In genomic region chr17:57672971-57673370, GRCh38 we compare ENCODE assay signal across 15 cellular contexts.
A peak's percentile ranks its signal among the peaks of the same experiment; 100 is the strongest.
DNase-seq lines count a peak whose midpoint lies in the region; ATAC-seq and TF ChIP-seq lines count a peak whose summit lies in the region.
"Had no signal": no experiment of that assay in that cellular context is flagged by ENCODE, and none has a peak within 500 bp of the region (broad histone marks: within the 10 kb centered on the region; RNA-seq: fewer than 3 reads in every experiment).

No MANE protein-coding gene starts in this region.

- peak overlapping the region; percentile 34 for H4K91ac ChIP-seq in mesenchymal stem cell (ENCODE audit: low read length)

- 84% methylated on average over 4 of the region's 4 CpGs for WGBS in mesenchymal stem cell

- peak overlapping the region; percentile 56 for H3K27ac Mint-ChIP-seq in activated naive CD8-positive, alpha-beta T cell treated with anti-CD3 and anti-CD28 coated beads, Interleukin-2, amount 50 U/mL, for 24 hours

- in situ Hi-C loops in GM13977 (cut with MboI; ENCODE audit: low pct_unique_long_range_greater_than_20kb, low sequenced_read_pairs, unreplicated experiment): no loop called here

- peak overlapping the region; percentile 67; the same call in 1 of the 2 replicates for H3K4me2 ChIP-seq in BLaER1
- H3K4me2 ChIP-seq in mesenchymal stem cell (ENCODE audit: low read length, poor library complexity, severe bottlenecking): no peak overlapping the region

- no peak overlapping the region for H4K8ac ChIP-seq in mesenchymal stem cell (ENCODE audit: low read length)

- peak overlapping the region; percentile 57 for H3K27ac ChIP-seq in BLaER1
- H3K27ac ChIP-seq in mesenchymal stem cell (ENCODE audit: low read length, poor library complexity, severe bottlenecking): no peak overlapping the region
- H3K27ac ChIP-seq: left ventricle myocardium inferior had no signal

- H3K23ac ChIP-seq in mesenchymal stem cell (ENCODE audit: low read length in 2 of 2): no peak overlapping the region

- no peaks in the 10 kb centered on the region for H3K36me3 Mint-ChIP-seq in activated naive CD8-positive, alpha-beta T cell treated with anti-CD3 and anti-CD28 coated beads, Interleukin-2, amount 50 U/mL, for 24 hours (ENCODE audit: low read depth)

- no peak overlapping the region for H2AK5ac ChIP-seq in mesenchymal stem cell (ENCODE audit: low read length, severe bottlenecking)

- no peaks in the 10 kb centered on the region for H3K27me3 Mint-ChIP-seq in activated naive CD8-positive, alpha-beta T cell treated with anti-CD3 and anti-CD28 coated beads, Interleukin-2, amount 50 U/mL, for 24 hours
- H3K27me3 Mint-ChIP-seq: activated CD4-positive, alpha-beta T cell treated with anti-CD3 and anti-CD28 coated beads, Interleukin-2, amount 10 ng/mL, durations not matched to agents 7 days and 5 days had no signal

- no peak overlapping the region for H3K9ac ChIP-seq in BLaER1
- no peak overlapping the region for H3K9ac ChIP-seq in mesenchymal stem cell (ENCODE audit: low read length)

- H3K4me3 ChIP-seq in BLaER1 (no peak overlapping the region), mesenchymal stem cell (ENCODE audit: insufficient read depth in 1 of 2, low read depth in 1 of 2, low read length in 2 of 2) (no peak overlapping the region)
- H3K4me3 ChIP-seq: K562, left ventricle myocardium inferior had no signal

- H2BK12ac ChIP-seq in mesenchymal stem cell (ENCODE audit: low read length in 2 of 2): no peak overlapping the region

- intact Hi-C loops in posterior cingulate gyrus (cut with DNase I): loop anchor here (2.0 to 5.0 kb wide), 3 partner anchors 74 to 541 kb away; no protein-coding TSS in a partner anchor

- DNase-seq in GM13977 (ENCODE audit: low spot score) (peak; percentile 15), mesenchymal stem cell (no peak), HT-29 (ENCODE audit: low spot score) (no peak), posterior cingulate gyrus (no peak), AG08396 (ENCODE audit: low spot score) (no peak)
- DNase-seq in activated naive CD8-positive, alpha-beta T cell treated with anti-CD3 and anti-CD28 coated beads, Interleukin-2, amount 50 U/mL, for 24 hours: no peak
- DNase-seq: activated naive CD4-positive, alpha-beta T cell treated with anti-CD3 and anti-CD28 coated beads, Interleukin-2, amount 50 U/mL, for 16 hours; DMS 273 treated with DMSO at 0.1 percent for 48 hours; foreskin fibroblast; left ventricle myocardium inferior; NCI-H1105 had no signal

- H3K27me3 ChIP-seq in BLaER1 (no peaks in the 10 kb centered on the region), mesenchymal stem cell (ENCODE audit: control insufficient read depth in 1 of 2, insufficient read depth in 1 of 2, low read length in 2 of 2) (peaks cover 0 to 4% of the 10 kb centered on the region in 2 experiments)

- no peaks in the 10 kb centered on the region; the same call in 1 of the 2 replicates for H4K20me1 ChIP-seq in BLaER1

- no peak overlapping the region for H2AFZ ChIP-seq in mesenchymal stem cell (ENCODE audit: low read depth, low read length)

- no peak overlapping the region for H2BK15ac ChIP-seq in mesenchymal stem cell (ENCODE audit: low read depth, poor library complexity, severe bottlenecking)

- H3K4ac ChIP-seq in mesenchymal stem cell (ENCODE audit: low read depth in 1 of 2, low read length in 2 of 2): peak overlapping the region in 1 of 2 experiments; percentile 15

- H3K18ac ChIP-seq in mesenchymal stem cell (ENCODE audit: low read depth in 1 of 2, low read length in 2 of 2): no peak overlapping the region

- no peaks in the 10 kb centered on the region for H3K79me1 ChIP-seq in mesenchymal stem cell (replicated peaks; ENCODE audit: low read length, poor library complexity, severe bottlenecking)

- H3K4me1 ChIP-seq in BLaER1: peaks cover 53% of the 10 kb centered on the region
- H3K4me1 ChIP-seq in mesenchymal stem cell (ENCODE audit: control insufficient read depth, insufficient read depth, low read depth, low read length): peaks cover 6% of the 10 kb centered on the region

- ATAC-seq in activated naive CD8-positive, alpha-beta T cell treated with anti-CD3 and anti-CD28 coated beads, Interleukin-2, amount 50 U/mL, for 24 hours: no peak
- ATAC-seq in HG03571 (IDR thresholded peaks at IDR 0.05; ENCODE audit: unreplicated experiment): no peak
- ATAC-seq: K562 had no signal

- peaks cover 34% of the 10 kb centered on the region for H3K4me1 Mint-ChIP-seq in activated naive CD8-positive, alpha-beta T cell treated with anti-CD3 and anti-CD28 coated beads, Interleukin-2, amount 50 U/mL, for 24 hours

- H3K14ac ChIP-seq in mesenchymal stem cell (ENCODE audit: low read length in 2 of 2): no peak overlapping the region

- H2BK120ac ChIP-seq in mesenchymal stem cell (ENCODE audit: low read depth, low read length): no peak overlapping the region

- H3K36me3 ChIP-seq in BLaER1 (peaks cover 82% of the 10 kb centered on the region), mesenchymal stem cell (ENCODE audit: control insufficient read depth in 1 of 2, insufficient read depth in 2 of 2, low read depth in 1 of 2, low read length in 2 of 2) (peaks cover 0 to 20% of the 10 kb centered on the region in 2 experiments)
- H3K36me3 ChIP-seq: left ventricle myocardium inferior had no signal

- H3K9me3 ChIP-seq in BLaER1: no peaks in the 10 kb centered on the region
- H3K9me3 ChIP-seq in mesenchymal stem cell (ENCODE audit: control insufficient read depth, low read length): no peaks in the 10 kb centered on the region
- H3K9me3 ChIP-seq: left ventricle myocardium inferior had no signal

- no peaks in the 10 kb centered on the region for H3K9me3 Mint-ChIP-seq in activated naive CD8-positive, alpha-beta T cell treated with anti-CD3 and anti-CD28 coated beads, Interleukin-2, amount 50 U/mL, for 24 hours
- H3K9me3 Mint-ChIP-seq: activated CD4-positive, alpha-beta T cell treated with anti-CD3 and anti-CD28 coated beads, Interleukin-2, amount 10 ng/mL, durations not matched to agents 7 days and 5 days had no signal

- no peak for TF ChIP-seq CTCF in GM13977 (IDR thresholded peaks at IDR 0.05; ENCODE audit: extremely low read depth, insufficient read depth, missing control alignments)

- no peak overlapping the region for H2BK5ac ChIP-seq in mesenchymal stem cell (ENCODE audit: low read depth, low read length, poor library complexity, severe bottlenecking)

- H3K4me3 Mint-ChIP-seq in activated naive CD8-positive, alpha-beta T cell treated with anti-CD3 and anti-CD28 coated beads, Interleukin-2, amount 50 U/mL, for 24 hours: no peak overlapping the region
- H3K4me3 Mint-ChIP-seq: activated CD4-positive, alpha-beta T cell treated with anti-CD3 and anti-CD28 coated beads, Interleukin-2, amount 10 ng/mL, durations not matched to agents 7 days and 5 days had no signal
